ENCODE assay signal across 1 cellular context in the genomic region with DNA sequence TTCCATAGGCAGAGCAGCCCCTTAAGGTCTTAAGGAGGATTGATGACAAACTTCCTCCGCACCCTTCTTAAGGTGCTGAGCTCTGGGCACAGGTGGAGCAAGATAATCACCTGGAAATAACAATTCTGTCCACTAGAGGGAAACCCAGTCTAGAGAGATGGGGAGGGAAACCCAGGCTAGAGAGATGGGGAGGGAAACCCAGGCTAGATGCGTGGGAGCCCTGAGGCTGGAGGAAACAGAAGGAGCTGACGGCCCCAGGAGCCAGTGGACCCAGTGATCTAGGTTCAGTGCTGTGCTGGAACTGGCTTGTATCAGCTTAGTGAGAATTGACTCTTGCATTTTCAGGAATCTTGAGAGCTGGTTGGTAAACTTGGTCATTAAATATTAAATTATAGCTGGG.
TF ChIP-seq lines count a peak whose summit lies in the region.

No MANE protein-coding gene starts in this region.

TF ChIP-seq in WTC11, 78 proteins besides CTCF, POLR2A, EP300 and RAD21 (continued from another document):
- no peak for TF ChIP-seq FOXK1 (CRISPR knock-in tag; IDR thresholded peaks at IDR 0.05)
- TF ChIP-seq ZNF219 (CRISPR knock-in tag; IDR thresholded peaks at IDR 0.05; ENCODE audit: borderline replicate concordance) = no peak
- TF ChIP-seq, protein P1, sequence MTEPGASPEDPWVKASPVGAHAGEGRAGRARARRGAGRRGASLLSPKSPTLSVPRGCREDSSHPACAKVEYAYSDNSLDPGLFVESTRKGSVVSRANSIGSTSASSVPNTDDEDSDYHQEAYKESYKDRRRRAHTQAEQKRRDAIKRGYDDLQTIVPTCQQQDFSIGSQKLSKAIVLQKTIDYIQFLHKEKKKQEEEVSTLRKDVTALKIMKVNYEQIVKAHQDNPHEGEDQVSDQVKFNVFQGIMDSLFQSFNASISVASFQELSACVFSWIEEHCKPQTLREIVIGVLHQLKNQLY (CRISPR knock-in tag; IDR thresholded peaks at IDR 0.05) = no peak
